21 cellular contexts compared by ENCODE assay signal in genomic region chr3:181823716-181824115, GRCh38.
"Had no signal": no experiment of that assay in that cellular context is flagged by ENCODE, and none has a peak within 500 bp of the region (broad histone marks: within the 10 kb centered on the region; RNA-seq: fewer than 3 reads in every experiment).

No MANE protein-coding gene starts in this region.

- H3K27me3 Mint-ChIP-seq: central memory CD8-positive, alpha-beta T cell; effector memory CD8-positive, alpha-beta T cell had no signal

- H3K36me3 Mint-ChIP-seq: activated naive CD4-positive, alpha-beta T cell treated with anti-CD3 and anti-CD28 coated beads, Interleukin-2, amount 50 U/mL, for 72 hours; mesothelial cell of epicardium; naive thymus-derived CD8-positive, alpha-beta T cell; neural progenitor cell had no signal

- H3K27ac Mint-ChIP-seq: activated naive CD4-positive, alpha-beta T cell treated with anti-CD3 and anti-CD28 coated beads, Interleukin-2, amount 50 U/mL, for 72 hours; effector memory CD8-positive, alpha-beta T cell; immature natural killer cell; mesothelial cell of epicardium; naive thymus-derived CD8-positive, alpha-beta T cell; neural progenitor cell had no signal

- DNase-seq: activated CD4-positive, alpha-beta T cell treated with anti-CD3 and anti-CD28 coated beads for 1 hour; activated CD4-positive, alpha-beta T cell treated with anti-CD3 and anti-CD28 coated beads, Interleukin-2, amount 50 U/mL, for 1 hour; activated T-cell treated with anti-CD3 and anti-CD28 coated beads, Interleukin-2, amount 50 U/mL, for 1 hour; brain microvascular endothelial cell; dorsolateral prefrontal cortex; effector memory CD8-positive, alpha-beta T cell; glutamatergic neuron; immature natural killer cell; mammary epithelial cell; naive thymus-derived CD8-positive, alpha-beta T cell; psoas muscle; spleen; stimulated activated CD4-positive, alpha-beta T cell treated with anti-CD3 and anti-CD28 coated beads, Interleukin-4, amount 100 ng/mL, for 1 hour; stimulated activated naive CD4-positive, alpha-beta T cell; upper lobe of left lung had no signal

- ATAC-seq: activated naive CD4-positive, alpha-beta T cell treated with anti-CD3 and anti-CD28 coated beads, Interleukin-2, amount 50 U/mL, for 72 hours; effector memory CD8-positive, alpha-beta T cell; esophagus mucosa; left lobe of liver; naive thymus-derived CD8-positive, alpha-beta T cell; psoas muscle had no signal

- H3K4me3 Mint-ChIP-seq: central memory CD8-positive, alpha-beta T cell; effector memory CD8-positive, alpha-beta T cell; immature natural killer cell; mesothelial cell of epicardium; naive thymus-derived CD8-positive, alpha-beta T cell; neural progenitor cell had no signal

- H3K4me1 Mint-ChIP-seq: central memory CD8-positive, alpha-beta T cell; immature natural killer cell; naive thymus-derived CD8-positive, alpha-beta T cell had no signal
